In genomic region chr6:41483943-41484342, GRCh38 we compare ENCODE assay signal across 3 cellular contexts.
TF ChIP-seq lines count a peak whose summit lies in the region.

No MANE protein-coding gene starts in this region.

TF ChIP-seq in HepG2, 621 proteins besides CTCF, POLR2A, EP300 and RAD21:
- TF ChIP-seq MAFF (IDR thresholded peaks at IDR 0.05; ENCODE audit: low read depth, low read length) (peak; percentile 55; the same call in 1 of the 2 replicates), ZNF7 (CRISPR knock-in tag; IDR thresholded peaks at IDR 0.05) (peak; percentile 84), MAFK (conservative IDR thresholded peaks at IDR 0.05 in 1 of 2, IDR thresholded peaks at IDR 0.05 in 1 of 2; ENCODE audit: low read length in 2 of 2) (peak; percentile 59 to 64), SAP130 (CRISPR knock-in tag; IDR thresholded peaks at IDR 0.05; ENCODE audit: low read depth) (no peak)
TF ChIP-seq in HepG2: peak in this region for 3.

TF ChIP-seq in IMR-90, 13 proteins besides CTCF, POLR2A, EP300 and RAD21:
- TF ChIP-seq MAFK (IDR thresholded peaks at IDR 0.05; ENCODE audit: low read depth, low read length): peak; percentile 29; the same call in 1 of the 2 replicates
- TF ChIP-seq, protein P1, sequence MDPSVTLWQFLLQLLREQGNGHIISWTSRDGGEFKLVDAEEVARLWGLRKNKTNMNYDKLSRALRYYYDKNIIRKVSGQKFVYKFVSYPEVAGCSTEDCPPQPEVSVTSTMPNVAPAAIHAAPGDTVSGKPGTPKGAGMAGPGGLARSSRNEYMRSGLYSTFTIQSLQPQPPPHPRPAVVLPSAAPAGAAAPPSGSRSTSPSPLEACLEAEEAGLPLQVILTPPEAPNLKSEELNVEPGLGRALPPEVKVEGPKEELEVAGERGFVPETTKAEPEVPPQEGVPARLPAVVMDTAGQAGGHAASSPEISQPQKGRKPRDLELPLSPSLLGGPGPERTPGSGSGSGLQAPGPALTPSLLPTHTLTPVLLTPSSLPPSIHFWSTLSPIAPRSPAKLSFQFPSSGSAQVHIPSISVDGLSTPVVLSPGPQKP (IDR thresholded peaks at IDR 0.05; ENCODE audit: borderline replicate concordance, low read depth, low read length): no peak
- TF ChIP-seq RFX5 (IDR thresholded peaks at IDR 0.05; ENCODE audit: low read depth, low read length): no peak
- no peak for TF ChIP-seq CHD1 (IDR thresholded peaks at IDR 0.05; ENCODE audit: low read depth, low read length)
- TF ChIP-seq BHLHE40 (IDR thresholded peaks at IDR 0.05; ENCODE audit: low read depth, low read length): no peak
TF ChIP-seq in IMR-90: peak in this region for 1.

TF ChIP-seq in K562, 482 proteins besides CTCF, POLR2A, EP300 and RAD21:
- TF ChIP-seq TEAD1 (CRISPR knock-in tag; IDR thresholded peaks at IDR 0.05) (no peak), CXXC5 (CRISPR knock-in tag; IDR thresholded peaks at IDR 0.05) (no peak), ZNF79 (CRISPR knock-in tag; IDR thresholded peaks at IDR 0.05; ENCODE audit: low read depth) (no peak), ETV5 (CRISPR knock-in tag; IDR thresholded peaks at IDR 0.05; ENCODE audit: low read depth) (no peak), KHSRP (IDR thresholded peaks at IDR 0.05) (no peak), ZNF785 (CRISPR knock-in tag; IDR thresholded peaks at IDR 0.05) (no peak), C11orf30 (IDR thresholded peaks at IDR 0.05; ENCODE audit: low read depth) (0 out of 2 replicates have a peak, but pooled peaks have one; percentile 27), SIN3B (IDR thresholded peaks at IDR 0.05; ENCODE audit: low read depth) (no peak), ZNF316 (IDR thresholded peaks at IDR 0.05) (peak; percentile 61), MAFG (tag; conservative IDR thresholded peaks at IDR 0.05) (peak; percentile 20; the same call in 1 of the 2 replicates), CHCHD3 (CRISPR knock-in tag; IDR thresholded peaks at IDR 0.05) (no peak), STAT5B (CRISPR knock-in tag; IDR thresholded peaks at IDR 0.05) (no peak), BCOR (IDR thresholded peaks at IDR 0.05) (no peak), OTX1 (CRISPR knock-in tag; IDR thresholded peaks at IDR 0.05) (no peak), KLF13 (tag; IDR thresholded peaks at IDR 0.05; ENCODE audit: borderline replicate concordance, low read depth) (no peak), RBM25 (IDR thresholded peaks at IDR 0.05; ENCODE audit: low read depth, low read length, severe bottlenecking) (peak; percentile 22), SAP30 (IDR thresholded peaks at IDR 0.05; ENCODE audit: borderline replicate concordance, insufficient read depth, low read depth, low read length, poor library complexity, severe bottlenecking) (no peak), ZNF655 (CRISPR knock-in tag; IDR thresholded peaks at IDR 0.05) (no peak), ZNF140 (CRISPR knock-in tag; IDR thresholded peaks at IDR 0.05) (no peak), MED1 (CRISPR knock-in tag; IDR thresholded peaks at IDR 0.05; ENCODE audit: borderline replicate concordance) (no peak), ARID1B (IDR thresholded peaks at IDR 0.05) (no peak)
- TF ChIP-seq, protein P2, sequence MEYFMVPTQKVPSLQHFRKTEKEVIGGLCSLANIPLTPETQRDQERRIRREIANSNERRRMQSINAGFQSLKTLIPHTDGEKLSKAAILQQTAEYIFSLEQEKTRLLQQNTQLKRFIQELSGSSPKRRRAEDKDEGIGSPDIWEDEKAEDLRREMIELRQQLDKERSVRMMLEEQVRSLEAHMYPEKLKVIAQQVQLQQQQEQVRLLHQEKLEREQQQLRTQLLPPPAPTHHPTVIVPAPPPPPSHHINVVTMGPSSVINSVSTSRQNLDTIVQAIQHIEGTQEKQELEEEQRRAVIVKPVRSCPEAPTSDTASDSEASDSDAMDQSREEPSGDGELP (CRISPR knock-in tag; IDR thresholded peaks at IDR 0.05; ENCODE audit: borderline replicate concordance): no peak
- TF ChIP-seq, protein P3, sequence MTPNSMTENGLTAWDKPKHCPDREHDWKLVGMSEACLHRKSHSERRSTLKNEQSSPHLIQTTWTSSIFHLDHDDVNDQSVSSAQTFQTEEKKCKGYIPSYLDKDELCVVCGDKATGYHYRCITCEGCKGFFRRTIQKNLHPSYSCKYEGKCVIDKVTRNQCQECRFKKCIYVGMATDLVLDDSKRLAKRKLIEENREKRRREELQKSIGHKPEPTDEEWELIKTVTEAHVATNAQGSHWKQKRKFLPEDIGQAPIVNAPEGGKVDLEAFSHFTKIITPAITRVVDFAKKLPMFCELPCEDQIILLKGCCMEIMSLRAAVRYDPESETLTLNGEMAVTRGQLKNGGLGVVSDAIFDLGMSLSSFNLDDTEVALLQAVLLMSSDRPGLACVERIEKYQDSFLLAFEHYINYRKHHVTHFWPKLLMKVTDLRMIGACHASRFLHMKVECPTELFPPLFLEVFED (CRISPR knock-in tag; conservative IDR thresholded peaks at IDR 0.05): no peak
- TF ChIP-seq, protein P4, sequence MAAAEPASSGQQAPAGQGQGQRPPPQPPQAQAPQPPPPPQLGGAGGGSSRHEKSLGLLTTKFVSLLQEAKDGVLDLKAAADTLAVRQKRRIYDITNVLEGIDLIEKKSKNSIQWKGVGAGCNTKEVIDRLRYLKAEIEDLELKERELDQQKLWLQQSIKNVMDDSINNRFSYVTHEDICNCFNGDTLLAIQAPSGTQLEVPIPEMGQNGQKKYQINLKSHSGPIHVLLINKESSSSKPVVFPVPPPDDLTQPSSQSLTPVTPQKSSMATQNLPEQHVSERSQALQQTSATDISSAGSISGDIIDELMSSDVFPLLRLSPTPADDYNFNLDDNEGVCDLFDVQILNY (CRISPR knock-in tag; IDR thresholded peaks at IDR 0.05): no peak
- TF ChIP-seq, protein P5, sequence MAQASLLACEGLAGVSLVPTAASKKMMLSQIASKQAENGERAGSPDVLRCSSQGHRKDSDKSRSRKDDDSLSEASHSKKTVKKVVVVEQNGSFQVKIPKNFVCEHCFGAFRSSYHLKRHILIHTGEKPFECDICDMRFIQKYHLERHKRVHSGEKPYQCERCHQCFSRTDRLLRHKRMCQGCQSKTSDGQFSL (CRISPR knock-in tag; IDR thresholded peaks at IDR 0.05): no peak
- TF ChIP-seq, protein P5 (tag; IDR thresholded peaks at IDR 0.05): no peak
